Comparison of ENCODE assay signal across 1 cellular context in the genomic region with DNA sequence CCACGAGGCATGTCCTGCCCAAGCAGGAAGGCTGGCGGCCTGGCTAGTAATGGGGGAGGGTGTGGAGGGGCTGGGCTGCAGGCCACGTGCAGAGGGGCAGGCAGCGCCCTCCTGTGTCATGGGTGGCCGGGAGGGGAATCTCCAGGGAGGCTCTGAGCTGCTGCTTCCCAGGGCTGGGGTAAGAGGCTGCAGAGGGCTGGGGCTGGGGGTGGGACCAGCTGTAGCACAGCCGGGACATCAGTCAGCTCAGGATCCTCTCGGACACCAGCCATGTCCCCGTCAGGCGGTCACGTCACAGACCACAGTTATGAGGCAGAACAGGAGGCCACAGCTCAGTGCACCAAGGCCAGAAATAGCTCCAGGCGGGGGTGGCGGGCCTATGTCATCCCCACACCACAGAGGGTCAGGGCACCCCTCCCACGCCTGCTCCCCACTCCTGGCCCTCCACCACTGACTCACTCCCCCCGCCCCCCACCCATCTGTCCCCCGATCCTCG.
TF ChIP-seq lines count a peak whose summit lies in the region.

No MANE protein-coding gene starts in this region.

TF ChIP-seq in GM12878, 131 proteins besides CTCF, POLR2A, EP300 and RAD21 (continued from another document and continues in another):
- TF ChIP-seq, protein P1, sequence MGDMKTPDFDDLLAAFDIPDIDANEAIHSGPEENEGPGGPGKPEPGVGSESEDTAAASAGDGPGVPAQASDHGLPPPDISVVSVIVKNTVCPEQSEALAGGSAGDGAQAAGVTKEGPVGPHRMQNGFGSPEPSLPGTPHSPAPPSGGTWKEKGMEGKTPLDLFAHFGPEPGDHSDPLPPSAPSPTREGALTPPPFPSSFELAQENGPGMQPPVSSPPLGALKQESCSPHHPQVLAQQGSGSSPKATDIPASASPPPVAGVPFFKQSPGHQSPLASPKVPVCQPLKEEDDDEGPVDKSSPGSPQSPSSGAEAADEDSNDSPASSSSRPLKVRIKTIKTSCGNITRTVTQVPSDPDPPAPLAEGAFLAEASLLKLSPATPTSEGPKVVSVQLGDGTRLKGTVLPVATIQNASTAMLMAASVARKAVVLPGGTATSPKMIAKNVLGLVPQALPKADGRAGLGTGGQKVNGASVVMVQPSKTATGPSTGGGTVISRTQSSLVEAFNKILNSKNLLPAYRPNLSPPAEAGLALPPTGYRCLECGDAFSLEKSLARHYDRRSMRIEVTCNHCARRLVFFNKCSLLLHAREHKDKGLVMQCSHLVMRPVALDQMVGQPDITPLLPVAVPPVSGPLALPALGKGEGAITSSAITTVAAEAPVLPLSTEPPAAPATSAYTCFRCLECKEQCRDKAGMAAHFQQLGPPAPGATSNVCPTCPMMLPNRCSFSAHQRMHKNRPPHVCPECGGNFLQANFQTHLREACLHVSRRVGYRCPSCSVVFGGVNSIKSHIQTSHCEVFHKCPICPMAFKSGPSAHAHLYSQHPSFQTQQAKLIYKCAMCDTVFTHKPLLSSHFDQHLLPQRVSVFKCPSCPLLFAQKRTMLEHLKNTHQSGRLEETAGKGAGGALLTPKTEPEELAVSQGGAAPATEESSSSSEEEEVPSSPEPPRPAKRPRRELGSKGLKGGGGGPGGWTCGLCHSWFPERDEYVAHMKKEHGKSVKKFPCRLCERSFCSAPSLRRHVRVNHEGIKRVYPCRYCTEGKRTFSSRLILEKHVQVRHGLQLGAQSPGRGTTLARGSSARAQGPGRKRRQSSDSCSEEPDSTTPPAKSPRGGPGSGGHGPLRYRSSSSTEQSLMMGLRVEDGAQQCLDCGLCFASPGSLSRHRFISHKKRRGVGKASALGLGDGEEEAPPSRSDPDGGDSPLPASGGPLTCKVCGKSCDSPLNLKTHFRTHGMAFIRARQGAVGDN (IDR thresholded peaks at IDR 0.05): no peak
- TF ChIP-seq CHD4 (IDR thresholded peaks at IDR 0.05) (no peak), ETV6 (conservative IDR thresholded peaks at IDR 0.05 in 1 of 2, IDR thresholded peaks at IDR 0.05 in 1 of 2; ENCODE audit: borderline replicate concordance in 1 of 2, low read depth in 1 of 2) (no peak), EGR1 (IDR thresholded peaks at IDR 0.05; ENCODE audit: borderline replicate concordance in 1 of 2, low read depth in 2 of 2, low read length in 2 of 2) (peak in 1 of 2 experiments; percentile 99; a peak in 2 of 3 replicates), KAT2A (conservative IDR thresholded peaks at IDR 0.05; ENCODE audit: control insufficient read depth, low read depth, low read length) (no peak), SREBF1 (IDR thresholded peaks at IDR 0.05; ENCODE audit: low read length) (no peak), ZBED1 (IDR thresholded peaks at IDR 0.05; ENCODE audit: borderline replicate concordance) (peak; percentile 53; the same call in 1 of the 2 replicates), HDAC6 (IDR thresholded peaks at IDR 0.05; ENCODE audit: unreplicated experiment) (no peak), TCF7 (IDR thresholded peaks at IDR 0.05; ENCODE audit: borderline replicate concordance) (no peak), RCOR1 (conservative IDR thresholded peaks at IDR 0.05; ENCODE audit: low read depth, low read length) (no peak), ESRRA (IDR thresholded peaks at IDR 0.05; ENCODE audit: low read length) (no peak), TCF12 (IDR thresholded peaks at IDR 0.05; ENCODE audit: low read depth, low read length) (0 out of 2 replicates have a peak, but pooled peaks have one; percentile 31), POU2F2 (IDR thresholded peaks at IDR 0.05; ENCODE audit: borderline replicate concordance, low read depth, low read length) (peak; percentile 60; the same call in 1 of the 3 replicates), GATAD2B (conservative IDR thresholded peaks at IDR 0.05; ENCODE audit: low read depth) (no peak), BACH1 (IDR thresholded peaks at IDR 0.05; ENCODE audit: borderline replicate concordance) (no peak), MEF2B (IDR thresholded peaks at IDR 0.05; ENCODE audit: partially characterized antibody, poor library complexity, severe bottlenecking) (peak; percentile 92), ZNF622 (IDR thresholded peaks at IDR 0.05) (no peak), ZSCAN29 (IDR thresholded peaks at IDR 0.05) (no peak), BHLHE40 (IDR thresholded peaks at IDR 0.05; ENCODE audit: borderline replicate concordance in 1 of 2, low read depth in 2 of 2, low read length in 1 of 2) (peak; percentile 26 to 77; a peak in 3 of 4 replicates), BMI1 (IDR thresholded peaks at IDR 0.05; ENCODE audit: borderline replicate concordance) (no peak), TARDBP (IDR thresholded peaks at IDR 0.05; ENCODE audit: borderline replicate concordance) (no peak), POLR2AphosphoS5 (IDR thresholded peaks at IDR 0.05; ENCODE audit: low read length) (no peak), SREBF2 (IDR thresholded peaks at IDR 0.05; ENCODE audit: low read length) (no peak), NRF1 (conservative IDR thresholded peaks at IDR 0.05; ENCODE audit: low read depth, low read length) (no peak), KDM1A (IDR thresholded peaks at IDR 0.05; ENCODE audit: borderline replicate concordance) (no peak), PAX5 (IDR thresholded peaks at IDR 0.05; ENCODE audit: borderline replicate concordance, low read depth, low read length) (peak; percentile 94), RB1 (IDR thresholded peaks at IDR 0.05; ENCODE audit: borderline replicate concordance) (no peak), SPI1 (IDR thresholded peaks at IDR 0.05; ENCODE audit: borderline replicate concordance, insufficient read depth, low read depth, low read length) (no peak), CREB1 (IDR thresholded peaks at IDR 0.05; ENCODE audit: low read depth) (peak; percentile 93), FOXK2 (IDR thresholded peaks at IDR 0.05) (no peak), IRF4 (IDR thresholded peaks at IDR 0.05; ENCODE audit: low read depth, low read length) (0 out of 2 replicates have a peak, but pooled peaks have one; percentile 29), RUNX3 (IDR thresholded peaks at IDR 0.05; ENCODE audit: low read length) (peak; percentile 91), NFXL1 (IDR thresholded peaks at IDR 0.05; ENCODE audit: borderline replicate concordance) (no peak), PML (IDR thresholded peaks at IDR 0.05; ENCODE audit: low read length) (no peak), KLF5 (IDR thresholded peaks at IDR 0.05; ENCODE audit: partially characterized antibody) (no peak), SIN3A (IDR thresholded peaks at IDR 0.05; ENCODE audit: low read depth, low read length) (no peak), NBN (IDR thresholded peaks at IDR 0.05) (0 out of 2 replicates have a peak, but pooled peaks have one; percentile 56), BCL11A (IDR thresholded peaks at IDR 0.05; ENCODE audit: low read depth, low read length) (peak; percentile 80), ZZZ3 (IDR thresholded peaks at IDR 0.05; ENCODE audit: control insufficient read depth, insufficient read length, low read depth) (no peak), RAD51 (IDR thresholded peaks at IDR 0.05) (no peak), IKZF2 (IDR thresholded peaks at IDR 0.05) (peak in 1 of 2 experiments; percentile 34; a peak in 1 of 4 replicates), CBX5 (IDR thresholded peaks at IDR 0.05; ENCODE audit: low read depth) (no peak), ZNF207 (IDR thresholded peaks at IDR 0.05; ENCODE audit: borderline replicate concordance) (no peak), MTA2 (IDR thresholded peaks at IDR 0.05; ENCODE audit: low read depth) (0 out of 2 replicates have a peak, but pooled peaks have one; percentile 51), DPF2 (IDR thresholded peaks at IDR 0.05) (peak; percentile 45; the same call in 1 of the 2 replicates), CEBPB (IDR thresholded peaks at IDR 0.05; ENCODE audit: borderline replicate concordance in 1 of 2, low read depth in 2 of 2, low read length in 2 of 2) (no peak), CBX3 (IDR thresholded peaks at IDR 0.05; ENCODE audit: borderline replicate concordance, low read depth) (no peak), ZNF384 (IDR thresholded peaks at IDR 0.05; ENCODE audit: borderline replicate concordance, low read depth, low read length) (no peak), ZNF217 (IDR thresholded peaks at IDR 0.05) (no peak), TAF1 (IDR thresholded peaks at IDR 0.05; ENCODE audit: borderline replicate concordance, low read depth, low read length) (no peak), RFX5 (IDR thresholded peaks at IDR 0.05; ENCODE audit: low read depth, low read length) (no peak), EZH2 (IDR thresholded peaks at IDR 0.05; ENCODE audit: borderline replicate concordance, control insufficient read depth, low read depth, low read length) (no peak), MYB (IDR thresholded peaks at IDR 0.05; ENCODE audit: borderline replicate concordance, low read depth, low read length) (no peak), WRNIP1 (IDR thresholded peaks at IDR 0.05; ENCODE audit: borderline replicate concordance, low read depth, low read length) (no peak), SRF (IDR thresholded peaks at IDR 0.05; ENCODE audit: low read depth in 2 of 2, low read length in 2 of 2) (no peak), CHD2 (IDR thresholded peaks at IDR 0.05; ENCODE audit: borderline replicate concordance, low read depth, low read length) (no peak), PAX8 (IDR thresholded peaks at IDR 0.05) (no peak), SMARCA5 (IDR thresholded peaks at IDR 0.05) (no peak), FOS (IDR thresholded peaks at IDR 0.05; ENCODE audit: borderline replicate concordance, extremely low read depth, insufficient read length) (no peak)
- TF ChIP-seq, protein P2, sequence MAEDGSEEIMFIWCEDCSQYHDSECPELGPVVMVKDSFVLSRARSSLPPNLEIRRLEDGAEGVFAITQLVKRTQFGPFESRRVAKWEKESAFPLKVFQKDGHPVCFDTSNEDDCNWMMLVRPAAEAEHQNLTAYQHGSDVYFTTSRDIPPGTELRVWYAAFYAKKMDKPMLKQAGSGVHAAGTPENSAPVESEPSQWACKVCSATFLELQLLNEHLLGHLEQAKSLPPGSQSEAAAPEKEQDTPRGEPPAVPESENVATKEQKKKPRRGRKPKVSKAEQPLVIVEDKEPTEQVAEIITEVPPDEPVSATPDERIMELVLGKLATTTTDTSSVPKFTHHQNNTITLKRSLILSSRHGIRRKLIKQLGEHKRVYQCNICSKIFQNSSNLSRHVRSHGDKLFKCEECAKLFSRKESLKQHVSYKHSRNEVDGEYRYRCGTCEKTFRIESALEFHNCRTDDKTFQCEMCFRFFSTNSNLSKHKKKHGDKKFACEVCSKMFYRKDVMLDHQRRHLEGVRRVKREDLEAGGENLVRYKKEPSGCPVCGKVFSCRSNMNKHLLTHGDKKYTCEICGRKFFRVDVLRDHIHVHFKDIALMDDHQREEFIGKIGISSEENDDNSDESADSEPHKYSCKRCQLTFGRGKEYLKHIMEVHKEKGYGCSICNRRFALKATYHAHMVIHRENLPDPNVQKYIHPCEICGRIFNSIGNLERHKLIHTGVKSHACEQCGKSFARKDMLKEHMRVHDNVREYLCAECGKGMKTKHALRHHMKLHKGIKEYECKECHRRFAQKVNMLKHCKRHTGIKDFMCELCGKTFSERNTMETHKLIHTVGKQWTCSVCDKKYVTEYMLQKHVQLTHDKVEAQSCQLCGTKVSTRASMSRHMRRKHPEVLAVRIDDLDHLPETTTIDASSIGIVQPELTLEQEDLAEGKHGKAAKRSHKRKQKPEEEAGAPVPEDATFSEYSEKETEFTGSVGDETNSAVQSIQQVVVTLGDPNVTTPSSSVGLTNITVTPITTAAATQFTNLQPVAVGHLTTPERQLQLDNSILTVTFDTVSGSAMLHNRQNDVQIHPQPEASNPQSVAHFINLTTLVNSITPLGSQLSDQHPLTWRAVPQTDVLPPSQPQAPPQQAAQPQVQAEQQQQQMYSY (CRISPR knock-in tag; IDR thresholded peaks at IDR 0.05): no peak
- TF ChIP-seq, protein P3, sequence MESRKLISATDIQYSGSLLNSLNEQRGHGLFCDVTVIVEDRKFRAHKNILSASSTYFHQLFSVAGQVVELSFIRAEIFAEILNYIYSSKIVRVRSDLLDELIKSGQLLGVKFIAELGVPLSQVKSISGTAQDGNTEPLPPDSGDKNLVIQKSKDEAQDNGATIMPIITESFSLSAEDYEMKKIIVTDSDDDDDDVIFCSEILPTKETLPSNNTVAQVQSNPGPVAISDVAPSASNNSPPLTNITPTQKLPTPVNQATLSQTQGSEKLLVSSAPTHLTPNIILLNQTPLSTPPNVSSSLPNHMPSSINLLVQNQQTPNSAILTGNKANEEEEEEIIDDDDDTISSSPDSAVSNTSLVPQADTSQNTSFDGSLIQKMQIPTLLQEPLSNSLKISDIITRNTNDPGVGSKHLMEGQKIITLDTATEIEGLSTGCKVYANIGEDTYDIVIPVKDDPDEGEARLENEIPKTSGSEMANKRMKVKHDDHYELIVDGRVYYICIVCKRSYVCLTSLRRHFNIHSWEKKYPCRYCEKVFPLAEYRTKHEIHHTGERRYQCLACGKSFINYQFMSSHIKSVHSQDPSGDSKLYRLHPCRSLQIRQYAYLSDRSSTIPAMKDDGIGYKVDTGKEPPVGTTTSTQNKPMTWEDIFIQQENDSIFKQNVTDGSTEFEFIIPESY (IDR thresholded peaks at IDR 0.05): no peak
- TF ChIP-seq, protein P4, sequence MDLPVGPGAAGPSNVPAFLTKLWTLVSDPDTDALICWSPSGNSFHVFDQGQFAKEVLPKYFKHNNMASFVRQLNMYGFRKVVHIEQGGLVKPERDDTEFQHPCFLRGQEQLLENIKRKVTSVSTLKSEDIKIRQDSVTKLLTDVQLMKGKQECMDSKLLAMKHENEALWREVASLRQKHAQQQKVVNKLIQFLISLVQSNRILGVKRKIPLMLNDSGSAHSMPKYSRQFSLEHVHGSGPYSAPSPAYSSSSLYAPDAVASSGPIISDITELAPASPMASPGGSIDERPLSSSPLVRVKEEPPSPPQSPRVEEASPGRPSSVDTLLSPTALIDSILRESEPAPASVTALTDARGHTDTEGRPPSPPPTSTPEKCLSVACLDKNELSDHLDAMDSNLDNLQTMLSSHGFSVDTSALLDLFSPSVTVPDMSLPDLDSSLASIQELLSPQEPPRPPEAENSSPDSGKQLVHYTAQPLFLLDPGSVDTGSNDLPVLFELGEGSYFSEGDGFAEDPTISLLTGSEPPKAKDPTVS (IDR thresholded peaks at IDR 0.05; ENCODE audit: low read depth, low read length): no peak
- TF ChIP-seq, protein P5, sequence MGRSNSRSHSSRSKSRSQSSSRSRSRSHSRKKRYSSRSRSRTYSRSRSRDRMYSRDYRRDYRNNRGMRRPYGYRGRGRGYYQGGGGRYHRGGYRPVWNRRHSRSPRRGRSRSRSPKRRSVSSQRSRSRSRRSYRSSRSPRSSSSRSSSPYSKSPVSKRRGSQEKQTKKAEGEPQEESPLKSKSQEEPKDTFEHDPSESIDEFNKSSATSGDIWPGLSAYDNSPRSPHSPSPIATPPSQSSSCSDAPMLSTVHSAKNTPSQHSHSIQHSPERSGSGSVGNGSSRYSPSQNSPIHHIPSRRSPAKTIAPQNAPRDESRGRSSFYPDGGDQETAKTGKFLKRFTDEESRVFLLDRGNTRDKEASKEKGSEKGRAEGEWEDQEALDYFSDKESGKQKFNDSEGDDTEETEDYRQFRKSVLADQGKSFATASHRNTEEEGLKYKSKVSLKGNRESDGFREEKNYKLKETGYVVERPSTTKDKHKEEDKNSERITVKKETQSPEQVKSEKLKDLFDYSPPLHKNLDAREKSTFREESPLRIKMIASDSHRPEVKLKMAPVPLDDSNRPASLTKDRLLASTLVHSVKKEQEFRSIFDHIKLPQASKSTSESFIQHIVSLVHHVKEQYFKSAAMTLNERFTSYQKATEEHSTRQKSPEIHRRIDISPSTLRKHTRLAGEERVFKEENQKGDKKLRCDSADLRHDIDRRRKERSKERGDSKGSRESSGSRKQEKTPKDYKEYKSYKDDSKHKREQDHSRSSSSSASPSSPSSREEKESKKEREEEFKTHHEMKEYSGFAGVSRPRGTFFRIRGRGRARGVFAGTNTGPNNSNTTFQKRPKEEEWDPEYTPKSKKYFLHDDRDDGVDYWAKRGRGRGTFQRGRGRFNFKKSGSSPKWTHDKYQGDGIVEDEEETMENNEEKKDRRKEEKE (IDR thresholded peaks at IDR 0.05): no peak
